ENCODE assay signal across 2 cellular contexts in genomic region chr21:41673071-41673470, GRCh38.
TF ChIP-seq lines count a peak whose summit lies in the region.

No MANE protein-coding gene starts in this region.

TF ChIP-seq in IMR-90, 13 proteins besides CTCF, POLR2A, EP300 and RAD21:
- no peak for TF ChIP-seq FOS (IDR thresholded peaks at IDR 0.05; ENCODE audit: low read depth, low read length)
- TF ChIP-seq RFX5 (IDR thresholded peaks at IDR 0.05; ENCODE audit: low read depth, low read length) = no peak
- no peak for TF ChIP-seq BHLHE40 (IDR thresholded peaks at IDR 0.05; ENCODE audit: low read depth, low read length)
- TF ChIP-seq CHD1 (IDR thresholded peaks at IDR 0.05; ENCODE audit: low read depth, low read length) = no peak
TF ChIP-seq in IMR-90: peak in this region for 0.

TF ChIP-seq in H1, 55 proteins besides CTCF, POLR2A, EP300 and RAD21:
- no peak for TF ChIP-seq BRCA1 (IDR thresholded peaks at IDR 0.05; ENCODE audit: low read depth, low read length)
- no peak for TF ChIP-seq EGR1 (IDR thresholded peaks at IDR 0.05; ENCODE audit: borderline replicate concordance, low read depth, low read length)
- no peak for TF ChIP-seq SIN3A (conservative IDR thresholded peaks at IDR 0.05 in 1 of 2, IDR thresholded peaks at IDR 0.05 in 1 of 2; ENCODE audit: low read depth in 1 of 2, low read length in 2 of 2)
- no peak for TF ChIP-seq TAF7 (optimal IDR thresholded peaks at IDR 0.05; ENCODE audit: borderline replicate concordance, low read depth, low read length)
- no peak for TF ChIP-seq SP1 (IDR thresholded peaks at IDR 0.05; ENCODE audit: low read depth, low read length)
- TF ChIP-seq SAP30 (IDR thresholded peaks at IDR 0.05; ENCODE audit: insufficient read depth, insufficient replicate concordance, low read length) = no peak
- TF ChIP-seq NRF1 (IDR thresholded peaks at IDR 0.05; ENCODE audit: low read depth, low read length) = no peak
